ENCODE assay signal across 14 cellular contexts in genomic region chr3:82342521-82342920, GRCh38.
DNase-seq lines count a peak whose midpoint lies in the region; ATAC-seq and TF ChIP-seq lines count a peak whose summit lies in the region.
"Had no signal": no experiment of that assay in that cellular context is flagged by ENCODE, and none has a peak within 500 bp of the region (broad histone marks: within the 10 kb centered on the region; RNA-seq: fewer than 3 reads in every experiment).

No MANE protein-coding gene starts in this region.

- H3K4me1 ChIP-seq in SJSA1 (replicated peaks), result no peaks in the 10 kb centered on the region
- no peaks in the 10 kb centered on the region for H3K4me1 ChIP-seq in urinary bladder (ENCODE audit: insufficient read depth)
- no peaks in the 10 kb centered on the region for H3K4me1 ChIP-seq in psoas muscle
- H3K4me1 ChIP-seq: HAP-1 had no signal

- 45% methylated on average over 3 of the region's 3 CpGs for WGBS in urinary bladder
- WGBS in psoas muscle, 3 donors, result 79 to 84% (median 83%) methylated on average over 3 of the region's 3 CpGs

- H3K4me3 Mint-ChIP-seq in Calu3 (ENCODE audit: low read depth, unreplicated experiment), result peak overlapping the region; percentile 44
- H3K4me3 Mint-ChIP-seq in activated naive CD8-positive, alpha-beta T cell treated with anti-CD3 and anti-CD28 coated beads, Interleukin-2, amount 50 U/mL, for 24 hours, result no peak overlapping the region
- H3K4me3 Mint-ChIP-seq: B cell; CD4-positive, alpha-beta T cell; HFFc6 had no signal

- POLR2A ChIA-PET in HEK293T (lab: Yijun Ruan, JAX), result no interaction called here

- H3K4me3 ChIP-seq in SJSA1 (no peak overlapping the region), urinary bladder (ENCODE audit: low read depth, low read length) (peak overlapping the region; percentile 13), psoas muscle (no peak overlapping the region)
- H3K4me3 ChIP-seq: HAP-1, K562 had no signal

- H3K27ac Mint-ChIP-seq in Calu3 (ENCODE audit: unreplicated experiment), result no peak overlapping the region
- H3K27ac Mint-ChIP-seq in activated naive CD8-positive, alpha-beta T cell treated with anti-CD3 and anti-CD28 coated beads, Interleukin-2, amount 50 U/mL, for 24 hours, result no peak overlapping the region
- H3K27ac Mint-ChIP-seq: B cell; CD4-positive, alpha-beta T cell; HFFc6 had no signal

- H3K9me3 Mint-ChIP-seq in Calu3 (ENCODE audit: low read depth, unreplicated experiment), result no peaks in the 10 kb centered on the region
- H3K9me3 Mint-ChIP-seq in activated naive CD8-positive, alpha-beta T cell treated with anti-CD3 and anti-CD28 coated beads, Interleukin-2, amount 50 U/mL, for 24 hours, result peaks cover 7% of the 10 kb centered on the region

- BruUV-seq in Calu3 (replicated peaks; lab: Mats Ljungman, UMichigan), result no TSS peak

- H3K9me3 ChIP-seq in SJSA1 (replicated peaks) (no peaks in the 10 kb centered on the region), psoas muscle (no peaks in the 10 kb centered on the region)
- H3K9me3 ChIP-seq: HAP-1 had no signal

- DNase-seq in Calu3 (no peak), HS-27A (ENCODE audit: low read depth) (peak; percentile 29), SJSA1 (ENCODE audit: low read depth in 1 of 2, low spot score in 2 of 2) (peak in 1 of 2 experiments; percentile 37), HEK293T (ENCODE audit: extremely low spot score) (no peak), psoas muscle (no peak)
- no peak for DNase-seq in activated naive CD8-positive, alpha-beta T cell treated with anti-CD3 and anti-CD28 coated beads, Interleukin-2, amount 50 U/mL, for 24 hours
- DNase-seq: C1 segment of cervical spinal cord; CD4-positive, alpha-beta T cell; DMS79; HFFc6 had no signal

- H3K27ac ChIP-seq in SJSA1, result peak overlapping the region; percentile 48; the same call in 1 of the 2 replicates
- H3K27ac ChIP-seq in urinary bladder (ENCODE audit: low read depth), result no peak overlapping the region
- H3K27ac ChIP-seq in psoas muscle, result no peak overlapping the region

- H3K27me3 Mint-ChIP-seq in Calu3 (ENCODE audit: unreplicated experiment), result no peaks in the 10 kb centered on the region
- H3K27me3 Mint-ChIP-seq in activated naive CD8-positive, alpha-beta T cell treated with anti-CD3 and anti-CD28 coated beads, Interleukin-2, amount 50 U/mL, for 24 hours, result no peaks in the 10 kb centered on the region
- H3K27me3 Mint-ChIP-seq: B cell; CD4-positive, alpha-beta T cell had no signal

- TF ChIP-seq CTCF in Calu3 (IDR thresholded peaks at IDR 0.05; ENCODE audit: unreplicated experiment), result no peak
- no peak for TF ChIP-seq CTCF in psoas muscle (IDR thresholded peaks at IDR 0.05)

- intact Hi-C loops in Calu3 (cut with micrococcal nuclease; ENCODE audit: unreplicated experiment) (no loop called here), psoas muscle (cut with DNase I) (no loop called here)

- H3K27me3 ChIP-seq in SJSA1 (replicated peaks) (no peaks in the 10 kb centered on the region), psoas muscle (ENCODE audit: insufficient read depth in 3 of 3, low read length in 2 of 3) (no peaks in the 10 kb centered on the region)

- ATAC-seq in psoas muscle, result no peak
- no peak for ATAC-seq in activated naive CD8-positive, alpha-beta T cell treated with anti-CD3 and anti-CD28 coated beads, Interleukin-2, amount 50 U/mL, for 24 hours
- ATAC-seq: K562 had no signal

- H3K36me3 Mint-ChIP-seq in Calu3 (ENCODE audit: insufficient read depth, unreplicated experiment), result no peaks in the 10 kb centered on the region
- no peaks in the 10 kb centered on the region for H3K36me3 Mint-ChIP-seq in activated naive CD8-positive, alpha-beta T cell treated with anti-CD3 and anti-CD28 coated beads, Interleukin-2, amount 50 U/mL, for 24 hours (ENCODE audit: low read depth)

- no peaks in the 10 kb centered on the region for H3K4me1 Mint-ChIP-seq in Calu3 (ENCODE audit: low read depth, unreplicated experiment)
- H3K4me1 Mint-ChIP-seq in activated naive CD8-positive, alpha-beta T cell treated with anti-CD3 and anti-CD28 coated beads, Interleukin-2, amount 50 U/mL, for 24 hours, result no peaks in the 10 kb centered on the region
- H3K4me1 Mint-ChIP-seq: B cell had no signal

- no peaks in the 10 kb centered on the region for H3K36me3 ChIP-seq in SJSA1
- H3K36me3 ChIP-seq in urinary bladder (ENCODE audit: insufficient read depth), result no peaks in the 10 kb centered on the region
- no peaks in the 10 kb centered on the region for H3K36me3 ChIP-seq in psoas muscle (ENCODE audit: insufficient read depth in 1 of 2, low read depth in 1 of 2)
- H3K36me3 ChIP-seq: HAP-1 had no signal

- CTCF ChIA-PET in Calu3 (lab: Charles Lee) (no interaction called here), HEK293T (lab: Yijun Ruan, JAX) (no interaction called here)

TF ChIP-seq in HEK293T, 16 proteins besides CTCF, POLR2A, EP300 and RAD21:
- TF ChIP-seq FOXM1 (IDR thresholded peaks at IDR 0.05; ENCODE audit: borderline replicate concordance), result no peak
- no peak for TF ChIP-seq CTBP1 (IDR thresholded peaks at IDR 0.05; ENCODE audit: borderline replicate concordance)
- no peak for TF ChIP-seq ZNF384 (IDR thresholded peaks at IDR 0.05)
- no peak for TF ChIP-seq PKNOX1 (IDR thresholded peaks at IDR 0.05)
- no peak for TF ChIP-seq BHLHE40 (IDR thresholded peaks at IDR 0.05; ENCODE audit: borderline replicate concordance)
TF ChIP-seq in HEK293T: peak in this region for 0.
